In genomic region chr2:179272406-179273192, GRCh38 we compare ENCODE assay signal across 9 cellular contexts. TPM values are rescaled to one million over a fixed set of nuclear protein-coding genes. Genes with fewer than 3 reads are reported as not detected.
DNase-seq lines count a peak whose midpoint lies in the region; ATAC-seq, FAIRE-seq and TF ChIP-seq lines count a peak whose summit lies in the region.
"Had no signal": no experiment of that assay in that cellular context is flagged by ENCODE, and none has a peak within 500 bp of the region (broad histone marks: within the 10 kb centered on the region; RNA-seq: fewer than 3 reads in every experiment).

No MANE protein-coding gene starts in this region.

- no peak overlapping the region for H2AK5ac ChIP-seq in H9 (ENCODE audit: insufficient read length, low read length)

- H3K36me3 Mint-ChIP-seq in endodermal cell (ENCODE audit: low read depth) (no peaks in the 10 kb centered on the region), H9 (ENCODE audit: insufficient read depth in 1 of 3, low read depth in 3 of 3) (no peaks in the 10 kb centered on the region), T-cell (no peaks in the 10 kb centered on the region)

- H3K4me3 Mint-ChIP-seq in endodermal cell (no peak overlapping the region), H9 (no peak overlapping the region), T-cell (no peak overlapping the region)

- ATAC-seq in heart right ventricle: peak; percentile 57 to 85 (median 68)
- ATAC-seq in T-cell (replicated peaks in 1 of 4): no peak

- POLR2A ChIA-PET in T-cell (lab: Charles Lee): no interaction called here

- no peak overlapping the region for H3T11ph ChIP-seq in H9 (ENCODE audit: low read length)

- H3K27ac Mint-ChIP-seq in endodermal cell: no peak overlapping the region
- H3K27ac Mint-ChIP-seq in H9: peak overlapping the region in 1 of 3 experiments; percentile 61; a peak in 1 of 7 replicates
- H3K27ac Mint-ChIP-seq in T-cell: no peak overlapping the region

- H3K79me2 ChIP-seq in H9 (ENCODE audit: insufficient read depth, low read length): no peaks in the 10 kb centered on the region

- no peak for DNase-seq in GM19239 (ENCODE audit: insufficient read length, low spot score)
- DNase-seq in SK-MEL-5 (ENCODE audit: low read depth, low spot score): peak; percentile 83
- DNase-seq in heart right ventricle: no peak
- no peak for DNase-seq in endodermal cell
- no peak for DNase-seq in H9
- no peak for DNase-seq in GM12892 (ENCODE audit: insufficient read length)
- no peak for DNase-seq in T-cell
- DNase-seq: KBM-7 had no signal

- H4K8ac ChIP-seq in H9 (replicated peaks; ENCODE audit: insufficient read length, low read depth, low read length): no peak overlapping the region

- H3K14ac ChIP-seq in H9 (ENCODE audit: insufficient read depth, low read length): no peak overlapping the region

- H3K56ac ChIP-seq in H9 (ENCODE audit: insufficient read length, low read depth, low read length): no peak overlapping the region

- H3K9me3 ChIP-seq in heart right ventricle: no peaks in the 10 kb centered on the region
- no peaks in the 10 kb centered on the region for H3K9me3 ChIP-seq in skeletal muscle tissue (ENCODE audit: control insufficient read depth in 3 of 3, low read length in 3 of 3)
- peaks cover 4% of the 10 kb centered on the region for H3K9me3 ChIP-seq in endodermal cell (ENCODE audit: control insufficient read depth, low read length)
- H3K9me3 ChIP-seq in H9 (ENCODE audit: control insufficient read depth, low read depth, low read length): no peaks in the 10 kb centered on the region

- FAIRE-seq in GM19239 (lab: Jason Lieb, UNC) (peak; percentile 35), GM12892 (lab: Jason Lieb, UNC) (no peak)

- H3K27ac ChIP-seq in heart right ventricle (peak overlapping the region; percentile 19 to 71 (median 53)), skeletal muscle tissue (ENCODE audit: low read depth, low read length) (peak overlapping the region; percentile 52), endodermal cell (ENCODE audit: low read depth, low read length) (no peak overlapping the region), H9 (ENCODE audit: insufficient read length, low read depth, low read length) (no peak overlapping the region)

- H3K27me3 Mint-ChIP-seq in endodermal cell (ENCODE audit: insufficient read depth) (no peaks in the 10 kb centered on the region), H9 (ENCODE audit: low read depth) (no peaks in the 10 kb centered on the region), T-cell (peaks cover 6 to 8% of the 10 kb centered on the region in 2 donors)

- H3K4ac ChIP-seq in H9 (ENCODE audit: low read depth, low read length): no peak overlapping the region

- no peak overlapping the region for H3K4me3 ChIP-seq in heart right ventricle
- no peak overlapping the region for H3K4me3 ChIP-seq in skeletal muscle tissue (ENCODE audit: low read length in 3 of 3)
- no peak overlapping the region for H3K4me3 ChIP-seq in endodermal cell (ENCODE audit: low read length)

- no peak overlapping the region for H2BK15ac ChIP-seq in H9 (ENCODE audit: low read depth, low read length)

- H4K5ac ChIP-seq in H9 (ENCODE audit: insufficient read length, low read depth, low read length): no peak overlapping the region

- in situ Hi-C loops in SK-MEL-5 (cut with HindIII; ENCODE audit: low pct_unique_long_range_greater_than_20kb, low sequenced_read_pairs): no loop called here

- H2BK120ac ChIP-seq in H9 (ENCODE audit: low read depth, low read length, poor library complexity, severe bottlenecking): no peak overlapping the region

- no peak overlapping the region for H3K9ac ChIP-seq in skeletal muscle tissue (ENCODE audit: low read depth in 1 of 3, low read length in 3 of 3)
- no peak overlapping the region for H3K9ac ChIP-seq in endodermal cell (ENCODE audit: extremely low read depth, low read length, poor library complexity, severe bottlenecking)
- no peak overlapping the region for H3K9ac ChIP-seq in H9 (ENCODE audit: extremely low read depth, insufficient read length, low read length)

- no peak overlapping the region for H2BK5ac ChIP-seq in H9 (ENCODE audit: insufficient read length, low read length)

- H4K20me1 ChIP-seq in H9 (ENCODE audit: control insufficient read depth, insufficient read depth, insufficient read length): no peaks in the 10 kb centered on the region

- H3K79me1 ChIP-seq in H9 (ENCODE audit: insufficient read depth, low read depth, low read length, poor library complexity, severe bottlenecking): no peaks in the 10 kb centered on the region

- H2BK12ac ChIP-seq in H9 (ENCODE audit: insufficient read length, low read depth, low read length): no peak overlapping the region

- no peaks in the 10 kb centered on the region for H3K23me2 ChIP-seq in H9 (ENCODE audit: insufficient read length, low read depth, low read length, poor library complexity, severe bottlenecking)

- H3K9me3 Mint-ChIP-seq in endodermal cell (no peaks in the 10 kb centered on the region), H9 (no peaks in the 10 kb centered on the region), T-cell (no peaks in the 10 kb centered on the region)

- intact Hi-C loops in heart right ventricle (cut with DNase I): no loop called here

- peaks cover 0 to 21% (median 0%) of the 10 kb centered on the region in 9 donors for H3K4me1 ChIP-seq in heart right ventricle
- peaks cover 0 to 7% (median 2%) of the 10 kb centered on the region in 3 donors for H3K4me1 ChIP-seq in skeletal muscle tissue (ENCODE audit: control insufficient read depth in 3 of 3, insufficient read depth in 3 of 3, low read length in 3 of 3)
- no peaks in the 10 kb centered on the region for H3K4me1 ChIP-seq in endodermal cell (ENCODE audit: control insufficient read depth, insufficient read depth, low read length)
- no peaks in the 10 kb centered on the region for H3K4me1 ChIP-seq in H9 (ENCODE audit: insufficient read depth, low read length)

- no peak overlapping the region for H2BK20ac ChIP-seq in H9 (ENCODE audit: low read depth, low read length, poor library complexity, severe bottlenecking)

- no peak overlapping the region for H3K18ac ChIP-seq in H9 (ENCODE audit: insufficient read length, low read depth, low read length)

- H3K27me3 ChIP-seq in heart right ventricle (no peaks in the 10 kb centered on the region), skeletal muscle tissue (ENCODE audit: control insufficient read depth in 3 of 3, insufficient read depth in 3 of 3, low read length in 3 of 3) (no peaks in the 10 kb centered on the region), endodermal cell (ENCODE audit: control insufficient read depth, insufficient read depth, low read length, poor library complexity, severe bottlenecking) (no peaks in the 10 kb centered on the region), H9 (ENCODE audit: insufficient read depth, low read length) (no peaks in the 10 kb centered on the region)

- no peak for TF ChIP-seq POLR2A in GM12892 (IDR thresholded peaks at IDR 0.05; ENCODE audit: low read depth, low read length)

- H3K4me1 Mint-ChIP-seq in endodermal cell (peaks cover 30% of the 10 kb centered on the region), H9 (peaks cover 15 to 18% of the 10 kb centered on the region in 2 experiments), T-cell (peaks cover 0 to 6% (median 0%) of the 10 kb centered on the region in 3 donors)

- CTCF ChIA-PET in T-cell (lab: Charles Lee): no interaction called here

- H3K23ac ChIP-seq in H9 (ENCODE audit: insufficient read length, low read depth, low read length): no peak overlapping the region

- no peak for TF ChIP-seq CTCF in heart right ventricle (IDR thresholded peaks at IDR 0.05)
- TF ChIP-seq CTCF in endodermal cell (conservative IDR thresholded peaks at IDR 0.05): no peak
- no peak for TF ChIP-seq CTCF in H9 (conservative IDR thresholded peaks at IDR 0.05)

- H4K91ac ChIP-seq in H9 (ENCODE audit: insufficient read length, low read depth, low read length): no peak overlapping the region

- H3K36me3 ChIP-seq in heart right ventricle: no peaks in the 10 kb centered on the region
- no peaks in the 10 kb centered on the region for H3K36me3 ChIP-seq in skeletal muscle tissue (ENCODE audit: control insufficient read depth in 3 of 3, insufficient read depth in 3 of 3, low read length in 3 of 3)
- H3K36me3 ChIP-seq in endodermal cell (ENCODE audit: control insufficient read depth, insufficient read depth, low read length): no peaks in the 10 kb centered on the region

- no peak overlapping the region for H3K4me2 ChIP-seq in H9 (ENCODE audit: insufficient read depth, insufficient read length, low read length)

- H2AFZ ChIP-seq in H9 (ENCODE audit: low read length): no peak overlapping the region

- 66 to 70% methylated on average over 5 of the region's 5 CpGs for WGBS in heart right ventricle, 2 donors
- WGBS in endodermal cell (ENCODE audit: insufficient coverage in 1 of 2, insufficient read length in 1 of 2), 2 experiments: 89% methylated on average over 3 to 5 of the region's 5 CpGs
- WGBS in H9 (ENCODE audit: extremely low coverage, insufficient read length, low lambda C conversion rate): no CpG with 5 or more reads among the region's 5 CpGs

RNA-seq across cellular contexts. Expression of gene SESTD1, which starts 8.0 kb away (rescaled TPM):
- total RNA-seq in SK-MEL-5 (2014; rRNA removed; shearing (Covaris generic)): 14.3 and 26.0 TPM in 2 replicates
- 18.9 and 19.0 TPM in 2 replicates for polyA plus RNA-seq in SK-MEL-5 (2015; cell fraction: cytosol; rRNA removed)
- 33.6 and 36.9 TPM in 2 replicates for polyA plus RNA-seq in SK-MEL-5 (2015; cell fraction: nucleus; rRNA removed)
- 10 to 100 TPM; 28.6 to 41.7 (median 35.6) TPM for total RNA-seq in heart right ventricle
- 1 to 10 TPM; 6.0 to 8.0 TPM for polyA plus RNA-seq in heart right ventricle
- total RNA-seq in skeletal muscle tissue: 29.7 TPM
- total RNA-seq in endodermal cell: 10 to 100 TPM; 51.3 to 75.4 TPM
- 63.4 TPM for polyA plus RNA-seq in endodermal cell (2013, experiment 1 of 2)
- 59.7 TPM for polyA plus RNA-seq in endodermal cell (2013, experiment 2 of 2)
- total RNA-seq in H9 (2021): 43.6 and 44.4 TPM in 2 replicates
- polyA plus RNA-seq in GM12892 (2012; ENCODE audit: missing spikeins): 11.5 TPM
- total RNA-seq in T-cell: 10 to 100 TPM in 2 of 5 donors, 1 to 10 TPM in 3; 4.8 to 13.7 (median 5.5) TPM

Comparison
In these comparisons a context has a peak if more than half of its experiments do, and no peak if none do; other contexts are left out.
1. ATAC-seq: peak in heart right ventricle (8 of 8); none in T-cell (0 of 4).
2. H3K27ac ChIP-seq: peak in heart right ventricle (10 of 10) and skeletal muscle tissue (single experiment); none in endodermal cell (single experiment) and H9 (single experiment).